1 cellular context compared by ENCODE assay signal in genomic region chr11:92440701-92441338, GRCh38.
TF ChIP-seq lines count a peak whose summit lies in the region.

No MANE protein-coding gene starts in this region.

TF ChIP-seq in H1, 55 proteins besides CTCF, POLR2A, EP300 and RAD21:
- TF ChIP-seq MAX (IDR thresholded peaks at IDR 0.05) (peak; percentile 80), SP1 (IDR thresholded peaks at IDR 0.05; ENCODE audit: low read depth, low read length) (peak; percentile 60; the same call in 1 of the 2 replicates), CHD7 (IDR thresholded peaks at IDR 0.05; ENCODE audit: insufficient replicate concordance, low read length) (peak; percentile 88), E2F6 (IDR thresholded peaks at IDR 0.05) (peak; percentile 37; the same call in 1 of the 2 replicates), TEAD4 (IDR thresholded peaks at IDR 0.05; ENCODE audit: low read depth, low read length) (peak; percentile 91), TAF1 (IDR thresholded peaks at IDR 0.05; ENCODE audit: low read depth, low read length) (no peak)
